22 cellular contexts compared by ENCODE assay signal in genomic region chr11:80350541-80350940, GRCh38.
"Had no signal": no experiment of that assay in that cellular context is flagged by ENCODE, and none has a peak within 500 bp of the region (broad histone marks: within the 10 kb centered on the region; RNA-seq: fewer than 3 reads in every experiment).

No MANE protein-coding gene starts in this region.

- H3K4me3 ChIP-seq: esophagus squamous epithelium, pancreas, right atrium auricular region, uterus had no signal

- DNase-seq: activated CD4-positive, alpha-beta T cell treated with anti-CD3 and anti-CD28 coated beads for 1 hour; activated CD8-positive, alpha-beta memory T cell treated with anti-CD3 and anti-CD28 coated beads, Interleukin-2, amount 10 ng/mL, durations not matched to agents 7 days and 5 days; activated CD8-positive, alpha-beta T cell treated with anti-CD3 and anti-CD28 coated beads, Interleukin-2, amount 10 ng/mL, durations not matched to agents 7 days and 5 days; activated naive CD8-positive, alpha-beta T cell treated with anti-CD3 and anti-CD28 coated beads, Interleukin-2, amount 50 U/mL, for 24 hours; activated T-cell treated with anti-CD3 and anti-CD28 coated beads, Interleukin-2, amount 50 U/mL, for 48 hours; amygdala; caudate nucleus; endodermal cell; esophagus squamous epithelium; foreskin melanocyte; left cardiac atrium; naive thymus-derived CD8-positive, alpha-beta T cell; nucleus accumbens; pancreas; stimulated activated CD4-positive, alpha-beta T cell treated with anti-CD3 and anti-CD28 coated beads, Interleukin-2, amount 100 ng/mL, for 48 hours; stimulated activated naive CD4-positive, alpha-beta T cell treated with Interleukin-2 at 50 U/mL for 16 hours; T-helper 17 cell; T1000; trophoblast cell; uterus had no signal

- H3K27ac ChIP-seq: epithelial cell of prostate, esophagus squamous epithelium, pancreas, right atrium auricular region, uterus had no signal

- H3K9me3 ChIP-seq: esophagus squamous epithelium, pancreas, right atrium auricular region, uterus had no signal

- H3K36me3 ChIP-seq: esophagus squamous epithelium, pancreas, right atrium auricular region, uterus had no signal

- ATAC-seq: activated CD8-positive, alpha-beta memory T cell treated with anti-CD3 and anti-CD28 coated beads, Interleukin-2, amount 10 ng/mL, durations not matched to agents 7 days and 5 days; activated CD8-positive, alpha-beta T cell treated with anti-CD3 and anti-CD28 coated beads, Interleukin-2, amount 10 ng/mL, durations not matched to agents 7 days and 5 days; activated naive CD8-positive, alpha-beta T cell treated with anti-CD3 and anti-CD28 coated beads, Interleukin-2, amount 50 U/mL, for 24 hours; left cardiac atrium; naive thymus-derived CD8-positive, alpha-beta T cell; pancreas; T-helper 17 cell had no signal

- H3K4me1 ChIP-seq: esophagus squamous epithelium, pancreas, right atrium auricular region, uterus had no signal

- H3K27me3 ChIP-seq: esophagus squamous epithelium, pancreas, right atrium auricular region, uterus had no signal
